ENCODE assay signal across 13 cellular contexts in genomic region chr11:134026655-134027343, GRCh38. TPM values are rescaled to one million over a fixed set of nuclear protein-coding genes. Genes with fewer than 3 reads are reported as not detected.
DNase-seq lines count a peak whose midpoint lies in the region; ATAC-seq lines count a peak whose summit lies in the region.
"Had no signal": no experiment of that assay in that cellular context is flagged by ENCODE, and none has a peak within 500 bp of the region (broad histone marks: within the 10 kb centered on the region; RNA-seq: fewer than 3 reads in every experiment).

No MANE protein-coding gene starts in this region.

- H3K27ac ChIP-seq in trophoblast cell (ENCODE audit: low read depth, low read length) = no peak overlapping the region
- H3K27ac ChIP-seq: BLaER1, RWPE1 had no signal

- no peak overlapping the region for H3K4me2 ChIP-seq in trophoblast cell (ENCODE audit: low read length)
- H3K4me2 ChIP-seq: BLaER1 had no signal

- no peak overlapping the region for H4K12ac ChIP-seq in trophoblast cell (ENCODE audit: low read depth, low read length)

- H3K79me1 ChIP-seq in trophoblast cell (ENCODE audit: low read length) = no peaks in the 10 kb centered on the region

- H3K4me3 Mint-ChIP-seq in stimulated activated naive CD8-positive, alpha-beta T cell treated with anti-CD3 and anti-CD28 coated beads, Interleukin-15, amount 100 ng/mL, for 72 hours = no peak overlapping the region

- H2BK120ac ChIP-seq in trophoblast cell (ENCODE audit: insufficient read depth, low read length, poor library complexity) = no peak overlapping the region

- H3K4me1 ChIP-seq in trophoblast cell (ENCODE audit: control insufficient read depth in 1 of 2, insufficient read depth in 2 of 2, low read length in 2 of 2) = peaks cover 0 to 3% of the 10 kb centered on the region in 2 experiments

- H3K4me3 ChIP-seq in trophoblast cell (ENCODE audit: low read depth, low read length) = no peak overlapping the region
- H3K4me3 ChIP-seq: BLaER1, mucosa of descending colon had no signal

- WGBS in trophoblast cell (ENCODE audit: extremely low coverage, insufficient coverage, insufficient read length) = no CpG with 5 or more reads among the region's 11 CpGs

- no peak overlapping the region for H3K9ac ChIP-seq in trophoblast cell (ENCODE audit: low read length)
- H3K9ac ChIP-seq: BLaER1 had no signal

- H3K4ac ChIP-seq in trophoblast cell (ENCODE audit: low read depth, low read length) = no peak overlapping the region

- no peaks in the 10 kb centered on the region for H3K27me3 ChIP-seq in trophoblast cell (ENCODE audit: insufficient read depth, low read length)
- H3K27me3 ChIP-seq: BLaER1 had no signal

- no peak overlapping the region for H2BK5ac ChIP-seq in trophoblast cell (ENCODE audit: low read depth, low read length, poor library complexity)

- no peaks in the 10 kb centered on the region for H3K36me3 ChIP-seq in trophoblast cell (ENCODE audit: control insufficient read depth in 1 of 2, insufficient read depth in 2 of 2, low read length in 2 of 2)
- H3K36me3 ChIP-seq: BLaER1 had no signal

- no peaks in the 10 kb centered on the region for H3K9me3 Mint-ChIP-seq in stimulated activated naive CD8-positive, alpha-beta T cell treated with anti-CD3 and anti-CD28 coated beads, Interleukin-15, amount 100 ng/mL, for 72 hours

- no peaks in the 10 kb centered on the region for H3K79me2 ChIP-seq in trophoblast cell (ENCODE audit: control insufficient read depth, insufficient read depth, low read length, poor library complexity)

- peaks cover 2% of the 10 kb centered on the region for H3K9me3 ChIP-seq in trophoblast cell (ENCODE audit: insufficient read depth, low read depth, low read length)
- H3K9me3 ChIP-seq: BLaER1, mucosa of descending colon had no signal

- H4K8ac ChIP-seq in trophoblast cell (ENCODE audit: low read depth, low read length) = no peak overlapping the region

- H3K27me3 Mint-ChIP-seq in stimulated activated naive CD8-positive, alpha-beta T cell treated with anti-CD3 and anti-CD28 coated beads, Interleukin-15, amount 100 ng/mL, for 72 hours = no peaks in the 10 kb centered on the region

- H3K27ac Mint-ChIP-seq in stimulated activated naive CD8-positive, alpha-beta T cell treated with anti-CD3 and anti-CD28 coated beads, Interleukin-15, amount 100 ng/mL, for 72 hours = no peak overlapping the region

- H3K4me1 Mint-ChIP-seq in stimulated activated naive CD8-positive, alpha-beta T cell treated with anti-CD3 and anti-CD28 coated beads, Interleukin-15, amount 100 ng/mL, for 72 hours = peaks cover 55% of the 10 kb centered on the region

- H3K14ac ChIP-seq in trophoblast cell (ENCODE audit: low read length) = no peak overlapping the region

- peak; percentile 11 for ATAC-seq in stimulated activated naive CD8-positive, alpha-beta T cell treated with anti-CD3 and anti-CD28 coated beads, Interleukin-15, amount 100 ng/mL, for 72 hours
- no peak for ATAC-seq in stimulated activated naive CD8-positive, alpha-beta T cell treated with anti-CD3 and anti-CD28 coated beads, Interleukin-15, Interleukin-2, amounts not matched to agents 100 U/mL and 50 U/mL, for 24 hours
- ATAC-seq in GM19324 (IDR thresholded peaks at IDR 0.05; ENCODE audit: low FRiP score, unreplicated experiment) = no peak

- H2BK12ac ChIP-seq in trophoblast cell (ENCODE audit: low read length) = no peak overlapping the region

- H2AK5ac ChIP-seq in trophoblast cell (ENCODE audit: low read length) = no peak overlapping the region

- H4K91ac ChIP-seq in trophoblast cell (ENCODE audit: low read depth, low read length) = no peak overlapping the region

- no peak for DNase-seq in stimulated activated naive CD8-positive, alpha-beta T cell treated with anti-CD3 and anti-CD28 coated beads, Interleukin-15, amount 100 ng/mL, for 72 hours
- no peak for DNase-seq in stimulated activated naive CD8-positive, alpha-beta T cell treated with anti-CD3 and anti-CD28 coated beads, Interleukin-15, Interleukin-2, amounts not matched to agents 100 U/mL and 50 U/mL, for 24 hours
- peak; percentile 49 for DNase-seq in RPMI7951 (ENCODE audit: low read depth)
- peak; percentile 84 for DNase-seq in islet precursor cell
- no peak for DNase-seq in stimulated activated CD4-positive, alpha-beta T cell treated with anti-CD3 and anti-CD28 coated beads, Interleukin-4, amount 100 ng/mL, for 1 hour
- no peak for DNase-seq in NCI-H2171 treated with DMSO at 0.1 percent for 48 hours (lab: John Stamatoyannopoulos, UW)
- no peak for DNase-seq in trophoblast cell
- DNase-seq: activated naive CD4-positive, alpha-beta T cell treated with anti-CD3 and anti-CD28 coated beads, Interleukin-2, amount 50 U/mL, for 16 hours; NCI-H2081 treated with DMSO at 0.1 percent for 48 hours had no signal

- H3K18ac ChIP-seq in trophoblast cell (ENCODE audit: low read length) = no peak overlapping the region

- no peak overlapping the region for H3K23ac ChIP-seq in trophoblast cell (ENCODE audit: low read length)

- no peak overlapping the region for H2AFZ ChIP-seq in trophoblast cell (ENCODE audit: insufficient read depth, low read length, poor library complexity)

RNA-seq across cellular contexts. Expression of gene JAM3, which starts 42.1 kb away (rescaled TPM):
- 49.1 and 51.9 TPM in 2 replicates for total RNA-seq in RPMI7951 (2014; rRNA removed; shearing (Covaris generic))
- 9.1 TPM in 2 replicates for polyA plus RNA-seq in trophoblast cell (2013)

Comparison
In these comparisons a context has a peak if more than half of its experiments do, and no peak if none do; other contexts are left out.
1. DNase-seq: peak in RPMI7951 (single experiment) and islet precursor cell (single experiment); none in stimulated activated naive CD8-positive, alpha-beta T cell treated with anti-CD3 and anti-CD28 coated beads, Interleukin-15, amount 100 ng/mL, for 72 hours (0 of 2), stimulated activated naive CD8-positive, alpha-beta T cell treated with anti-CD3 and anti-CD28 coated beads, Interleukin-15, Interleukin-2, amounts not matched to agents 100 U/mL and 50 U/mL, for 24 hours (single experiment), stimulated activated CD4-positive, alpha-beta T cell treated with anti-CD3 and anti-CD28 coated beads, Interleukin-4, amount 100 ng/mL, for 1 hour (single experiment), NCI-H2171 treated with DMSO at 0.1 percent for 48 hours (single experiment) and trophoblast cell (0 of 2).